In genomic region chr1:83055391-83056170, GRCh38 we compare ENCODE assay signal across 28 cellular contexts.
DNase-seq lines count a peak whose midpoint lies in the region; ATAC-seq and TF ChIP-seq lines count a peak whose summit lies in the region.
"Had no signal": no experiment of that assay in that cellular context is flagged by ENCODE, and none has a peak within 500 bp of the region (broad histone marks: within the 10 kb centered on the region; RNA-seq: fewer than 3 reads in every experiment).

No MANE protein-coding gene starts in this region.

- no peaks in the 10 kb centered on the region for H3K4me1 ChIP-seq in mammary epithelial cell (ENCODE audit: insufficient read depth, low read length)
- H3K4me1 ChIP-seq: body of pancreas had no signal

- no peak overlapping the region for H2AFZ ChIP-seq in mammary epithelial cell (ENCODE audit: low read depth, low read length)

- no peaks in the 10 kb centered on the region for H3K9me3 ChIP-seq in mammary epithelial cell (replicated peaks; ENCODE audit: insufficient read depth, low read length)
- H3K9me3 ChIP-seq: body of pancreas, thoracic aorta had no signal

- H3K4me3 ChIP-seq in mammary epithelial cell (replicated peaks in 1 of 3; ENCODE audit: insufficient read depth in 1 of 3, low read depth in 2 of 3, low read length in 3 of 3) (no peak overlapping the region), foreskin fibroblast (ENCODE audit: low read depth in 1 of 2, low read length in 2 of 2) (no peak overlapping the region)
- H3K4me3 ChIP-seq: body of pancreas, dorsolateral prefrontal cortex, thoracic aorta had no signal

- no peak overlapping the region for H3K27ac ChIP-seq in mammary epithelial cell (ENCODE audit: insufficient read depth, low read depth, low read length)
- H3K27ac ChIP-seq: body of pancreas, dorsolateral prefrontal cortex, thoracic aorta had no signal

- BruUV-seq in mammary epithelial cell (replicated peaks; lab: Mats Ljungman, UMichigan), result no TSS peak
- no TSS peak for BruUV-seq in MCF 10A (replicated peaks; lab: Mats Ljungman, UMichigan)

- no peaks in the 10 kb centered on the region for H3K27me3 ChIP-seq in mammary epithelial cell (ENCODE audit: insufficient read depth, low read length)
- H3K27me3 ChIP-seq: body of pancreas, dorsolateral prefrontal cortex had no signal

- H3K27me3 Mint-ChIP-seq in MCF 10A (ENCODE audit: insufficient read depth, unreplicated experiment), result no peaks in the 10 kb centered on the region
- no peaks in the 10 kb centered on the region for H3K27me3 Mint-ChIP-seq in stimulated activated naive B cell treated with anti-CD40 and anti-IgM and Interleukin-4, amounts not matched to agents 10 μg/mL and 1 μg/mL and 100 μg/mL, for 72 hours
- H3K27me3 Mint-ChIP-seq: activated CD4-positive, alpha-beta T cell treated with anti-CD3 and anti-CD28 coated beads, Interleukin-2, amount 10 ng/mL, durations not matched to agents 7 days and 5 days; activated T-cell treated with anti-CD3 and anti-CD28 coated beads, Interleukin-2, amount 50 U/mL, for 24 hours; CD4-positive, alpha-beta memory T cell; memory B cell had no signal

- H3K79me2 ChIP-seq in mammary epithelial cell (ENCODE audit: insufficient read depth, low read length), result no peaks in the 10 kb centered on the region

- H3K27ac Mint-ChIP-seq in MCF 10A (ENCODE audit: low read depth, unreplicated experiment), result no peak overlapping the region
- H3K27ac Mint-ChIP-seq in stimulated activated naive B cell treated with anti-CD40 and anti-IgM and Interleukin-4, amounts not matched to agents 10 μg/mL and 1 μg/mL and 100 μg/mL, for 72 hours, result no peak overlapping the region
- H3K27ac Mint-ChIP-seq: activated CD4-positive, alpha-beta T cell treated with anti-CD3 and anti-CD28 coated beads, Interleukin-2, amount 10 ng/mL, durations not matched to agents 7 days and 5 days; activated T-cell treated with anti-CD3 and anti-CD28 coated beads, Interleukin-2, amount 50 U/mL, for 24 hours; memory B cell had no signal

- ATAC-seq in SK-N-SH treated with all-trans-retinoic acid at 6 μM for 48 hours (peak; percentile 46; the same call in 2 of the 3 replicates), HG03045 (IDR thresholded peaks at IDR 0.05; ENCODE audit: unreplicated experiment) (no peak)
- no peak for ATAC-seq in stimulated activated naive B cell treated with anti-CD40 and anti-IgM and Interleukin-4, amounts not matched to agents 10 μg/mL and 1 μg/mL and 100 μg/mL, for 72 hours (replicated peaks)
- ATAC-seq: body of pancreas, left colon had no signal

- CTCF ChIA-PET in mammary epithelial cell (lab: Charles Lee; ENCODE audit: low non-redundant PET) (no interaction called here), MCF 10A (lab: Yijun Ruan, JAX) (no interaction called here)

- TF ChIP-seq CTCF in mammary epithelial cell (conservative IDR thresholded peaks at IDR 0.05 in 1 of 2, IDR thresholded peaks at IDR 0.05 in 1 of 2; ENCODE audit: extremely low read depth in 1 of 2, insufficient read depth in 1 of 2, low read depth in 1 of 2, low read length in 2 of 2) (no peak), MCF 10A (IDR thresholded peaks at IDR 0.05; ENCODE audit: unreplicated experiment) (no peak), foreskin fibroblast (IDR thresholded peaks at IDR 0.05; ENCODE audit: low read depth, low read length) (no peak)

- DNase-seq in mammary epithelial cell, result peak; percentile 62
- no peak for DNase-seq in MCF 10A (ENCODE audit: unreplicated experiment)
- peak; percentile 21 for DNase-seq in iPS-NIHi7 (ENCODE audit: extremely low spot score)
- no peak for DNase-seq in foreskin fibroblast
- DNase-seq in stimulated activated naive B cell treated with anti-CD40 and anti-IgM and Interleukin-4, amounts not matched to agents 10 μg/mL and 1 μg/mL and 100 μg/mL, for 72 hours, result no peak
- DNase-seq in NCI-H2081 (lab: John Stamatoyannopoulos, UW), result no peak
- DNase-seq: activated CD4-positive, alpha-beta T cell treated with anti-CD3 and anti-CD28 coated beads, Interleukin-2, amount 10 ng/mL, durations not matched to agents 7 days and 5 days; activated gamma-delta T cell; activated T-cell treated with anti-CD3 and anti-CD28 coated beads, Interleukin-2, amount 50 U/mL, for 24 hours; AML-193; body of pancreas; CD4-positive, alpha-beta memory T cell; cerebellar nuclear complex; DMS153; dorsolateral prefrontal cortex; IMR-90; left colon; NCI-H2029 treated with DMSO at 0.1 percent for 48 hours; NCI-H2227 treated with DMSO at 0.1 percent for 48 hours; NCI-H748 treated with DMSO at 0.1 percent for 48 hours; posterior cingulate gyrus; stimulated activated CD4-positive, alpha-beta T cell treated with anti-CD3 and anti-CD28 coated beads, Interleukin-15, amount 100 ng/mL, for 24 hours; stimulated activated naive CD4-positive, alpha-beta T cell; T-helper 9 cell had no signal

- POLR2A ChIA-PET in MCF 10A (lab: Yijun Ruan, JAX), result no interaction called here

- in situ Hi-C loops in mammary epithelial cell (cut with MboI; ENCODE audit: low sequenced_read_pairs in 2 of 2), result no loop called here

- no peaks in the 10 kb centered on the region for H3K9me3 Mint-ChIP-seq in MCF 10A (ENCODE audit: unreplicated experiment)
- peaks cover 9 to 11% of the 10 kb centered on the region in 2 donors for H3K9me3 Mint-ChIP-seq in stimulated activated naive B cell treated with anti-CD40 and anti-IgM and Interleukin-4, amounts not matched to agents 10 μg/mL and 1 μg/mL and 100 μg/mL, for 72 hours
- H3K9me3 Mint-ChIP-seq: activated T-cell treated with anti-CD3 and anti-CD28 coated beads, Interleukin-2, amount 50 U/mL, for 24 hours had no signal

- dilution Hi-C loops in mammary epithelial cell (cut with HindIII; ENCODE audit: low sequenced_read_pairs), result no loop called here

- H3K36me3 ChIP-seq in mammary epithelial cell (ENCODE audit: insufficient read depth, low read length), result no peaks in the 10 kb centered on the region
- H3K36me3 ChIP-seq: thoracic aorta had no signal

- no peaks in the 10 kb centered on the region for H4K20me1 ChIP-seq in mammary epithelial cell (ENCODE audit: insufficient read depth, low read length)

- WGBS in mammary epithelial cell (ENCODE audit: low coverage, missing lambda C conversion rate), result 36% methylated on average over 2 of the region's 2 CpGs

- peak overlapping the region; percentile 21 for H3K4me2 ChIP-seq in mammary epithelial cell (ENCODE audit: insufficient read depth, low read depth, low read length)

- no peak overlapping the region for H3K4me3 Mint-ChIP-seq in MCF 10A (ENCODE audit: unreplicated experiment)
- H3K4me3 Mint-ChIP-seq in stimulated activated naive B cell treated with anti-CD40 and anti-IgM and Interleukin-4, amounts not matched to agents 10 μg/mL and 1 μg/mL and 100 μg/mL, for 72 hours, result no peak overlapping the region
- H3K4me3 Mint-ChIP-seq: activated CD4-positive, alpha-beta T cell treated with anti-CD3 and anti-CD28 coated beads, Interleukin-2, amount 10 ng/mL, durations not matched to agents 7 days and 5 days; activated T-cell treated with anti-CD3 and anti-CD28 coated beads, Interleukin-2, amount 50 U/mL, for 24 hours; CD4-positive, alpha-beta memory T cell; memory B cell had no signal

- no peaks in the 10 kb centered on the region for H3K4me1 Mint-ChIP-seq in MCF 10A (ENCODE audit: insufficient read depth, unreplicated experiment)
- H3K4me1 Mint-ChIP-seq in stimulated activated naive B cell treated with anti-CD40 and anti-IgM and Interleukin-4, amounts not matched to agents 10 μg/mL and 1 μg/mL and 100 μg/mL, for 72 hours, result no peaks in the 10 kb centered on the region
- H3K4me1 Mint-ChIP-seq: activated CD4-positive, alpha-beta T cell treated with anti-CD3 and anti-CD28 coated beads, Interleukin-2, amount 10 ng/mL, durations not matched to agents 7 days and 5 days; CD4-positive, alpha-beta memory T cell; memory B cell had no signal

- H3K36me3 Mint-ChIP-seq in MCF 10A (ENCODE audit: insufficient read depth, unreplicated experiment), result peaks cover under 1% of the 10 kb centered on the region
- no peaks in the 10 kb centered on the region for H3K36me3 Mint-ChIP-seq in stimulated activated naive B cell treated with anti-CD40 and anti-IgM and Interleukin-4, amounts not matched to agents 10 μg/mL and 1 μg/mL and 100 μg/mL, for 72 hours
- H3K36me3 Mint-ChIP-seq: CD4-positive, alpha-beta memory T cell had no signal

- intact Hi-C loops in mammary epithelial cell (cut with micrococcal nuclease), result no loop called here
- intact Hi-C loops in MCF 10A (cut with micrococcal nuclease), result no loop called here

- no peak overlapping the region for H3K9ac ChIP-seq in mammary epithelial cell (ENCODE audit: insufficient read depth, low read length)

TF ChIP-seq in SK-N-SH treated with all-trans-retinoic acid at 6 μM for 48 hours, 23 proteins besides CTCF, POLR2A, EP300 and RAD21:
- TF ChIP-seq, protein P1, sequence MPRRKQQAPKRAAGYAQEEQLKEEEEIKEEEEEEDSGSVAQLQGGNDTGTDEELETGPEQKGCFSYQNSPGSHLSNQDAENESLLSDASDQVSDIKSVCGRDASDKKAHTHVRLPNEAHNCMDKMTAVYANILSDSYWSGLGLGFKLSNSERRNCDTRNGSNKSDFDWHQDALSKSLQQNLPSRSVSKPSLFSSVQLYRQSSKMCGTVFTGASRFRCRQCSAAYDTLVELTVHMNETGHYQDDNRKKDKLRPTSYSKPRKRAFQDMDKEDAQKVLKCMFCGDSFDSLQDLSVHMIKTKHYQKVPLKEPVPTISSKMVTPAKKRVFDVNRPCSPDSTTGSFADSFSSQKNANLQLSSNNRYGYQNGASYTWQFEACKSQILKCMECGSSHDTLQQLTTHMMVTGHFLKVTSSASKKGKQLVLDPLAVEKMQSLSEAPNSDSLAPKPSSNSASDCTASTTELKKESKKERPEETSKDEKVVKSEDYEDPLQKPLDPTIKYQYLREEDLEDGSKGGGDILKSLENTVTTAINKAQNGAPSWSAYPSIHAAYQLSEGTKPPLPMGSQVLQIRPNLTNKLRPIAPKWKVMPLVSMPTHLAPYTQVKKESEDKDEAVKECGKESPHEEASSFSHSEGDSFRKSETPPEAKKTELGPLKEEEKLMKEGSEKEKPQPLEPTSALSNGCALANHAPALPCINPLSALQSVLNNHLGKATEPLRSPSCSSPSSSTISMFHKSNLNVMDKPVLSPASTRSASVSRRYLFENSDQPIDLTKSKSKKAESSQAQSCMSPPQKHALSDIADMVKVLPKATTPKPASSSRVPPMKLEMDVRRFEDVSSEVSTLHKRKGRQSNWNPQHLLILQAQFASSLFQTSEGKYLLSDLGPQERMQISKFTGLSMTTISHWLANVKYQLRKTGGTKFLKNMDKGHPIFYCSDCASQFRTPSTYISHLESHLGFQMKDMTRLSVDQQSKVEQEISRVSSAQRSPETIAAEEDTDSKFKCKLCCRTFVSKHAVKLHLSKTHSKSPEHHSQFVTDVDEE (CRISPR knock-in tag; IDR thresholded peaks at IDR 0.05), result no peak
- TF ChIP-seq ISL1 (CRISPR knock-in tag; IDR thresholded peaks at IDR 0.05), result peak; percentile 73

Comparison
In these comparisons a context has a peak if more than half of its experiments do, and no peak if none do; other contexts are left out.
1. DNase-seq: peak in mammary epithelial cell (single experiment) and iPS-NIHi7 (single experiment); none in MCF 10A (single experiment), foreskin fibroblast (0 of 2), stimulated activated naive B cell treated with anti-CD40 and anti-IgM and Interleukin-4, amounts not matched to agents 10 μg/mL and 1 μg/mL and 100 μg/mL, for 72 hours (single experiment) and NCI-H2081 (0 of 2).